ENCODE assay signal across 27 cellular contexts in the genomic region with DNA sequence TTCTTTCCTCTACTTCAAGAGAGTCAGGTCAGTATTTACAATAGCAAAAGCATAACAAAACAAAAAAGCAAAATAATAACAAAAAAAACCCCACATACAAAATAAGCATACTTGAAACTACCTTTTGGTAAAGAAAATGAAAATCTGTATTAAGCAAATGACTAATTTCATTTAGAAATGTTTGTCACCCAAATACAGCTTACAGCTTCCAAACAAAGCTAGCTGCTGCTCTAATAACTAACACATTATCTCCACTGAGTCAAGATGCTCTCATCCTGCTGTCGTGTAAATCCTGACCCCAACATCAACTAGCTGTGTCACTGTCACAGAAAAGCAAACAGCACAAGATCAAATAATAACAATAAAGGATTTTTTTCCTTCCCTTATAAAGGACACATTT. TPM values are rescaled to one million over a fixed set of nuclear protein-coding genes. Genes with fewer than 3 reads are reported as not detected.
A peak's percentile ranks its signal among the peaks of the same experiment; 100 is the strongest.
DNase-seq lines count a peak whose midpoint lies in the region; ATAC-seq, FAIRE-seq and TF ChIP-seq lines count a peak whose summit lies in the region.
"Had no signal": no experiment of that assay in that cellular context is flagged by ENCODE, and none has a peak within 500 bp of the region (broad histone marks: within the 10 kb centered on the region; RNA-seq: fewer than 3 reads in every experiment).

No MANE protein-coding gene starts in this region.

- DNase-seq in AG08395 (ENCODE audit: low spot score): peak; percentile 11
- DNase-seq in PC-3: no peak
- DNase-seq in dorsolateral prefrontal cortex: no peak
- DNase-seq in midbrain (lab: John Stamatoyannopoulos, UW): peak; percentile 18
- no peak for DNase-seq in coronary artery (ENCODE audit: low spot score)
- DNase-seq in activated T-cell treated with anti-CD3 and anti-CD28 coated beads for 4 hours: no peak
- DNase-seq in GM12892 (ENCODE audit: insufficient read length): no peak
- DNase-seq: AML-193; CD4-positive, alpha-beta T cell; Karpas-422; NCI-H1092; NCI-H1417 treated with DMSO at 0.1 percent for 48 hours; NCI-H1694 treated with DMSO at 0.1 percent for 48 hours; NCI-H2081; NCI-H2171; NCI-H524; NCI-H82; NK-92 treated with Interleukin-12 subunit alpha and Interleukin-12 subunit beta, amount 100 ng/mL, for 24 hours; Right ventricle myocardium superior; RPMI8226 had no signal

- POLR2A ChIA-PET in PC-3 (lab: Charles Lee; ENCODE audit: unreplicated experiment): interaction anchor here (0.6 kb wide), 1 partner anchor 11 kb away, joined by 3 read pairs; no protein-coding TSS in a partner anchor

- ATAC-seq in PC-3: no peak
- ATAC-seq in GM18520 (IDR thresholded peaks at IDR 0.05; ENCODE audit: unreplicated experiment): no peak
- ATAC-seq: HCT116, HepG2 had no signal

- TF ChIP-seq POLR2A in GM12892 (IDR thresholded peaks at IDR 0.05; ENCODE audit: low read depth, low read length): no peak

- no peaks in the 10 kb centered on the region for H3K9me2 ChIP-seq in PC-3 (replicated peaks; ENCODE audit: low read length)

- no peaks in the 10 kb centered on the region for H3K9me3 ChIP-seq in PC-3 (ENCODE audit: low read length)
- H3K9me3 ChIP-seq: SJSA1 had no signal

- peak overlapping the region; percentile 33 for H3K9ac ChIP-seq in PC-3 (ENCODE audit: low read length)
- H3K9ac ChIP-seq: BLaER1 treated with 17β-estradiol and CSF1 and Interleukin-3, amounts not matched to agents 10 nM and 100 nM had no signal

- peaks cover 28% of the 10 kb centered on the region for H3K4me1 ChIP-seq in PC-3 (ENCODE audit: insufficient read depth, low read length)
- H3K4me1 ChIP-seq: BLaER1 treated with 17β-estradiol and CSF1 and Interleukin-3, amounts not matched to agents 10 nM and 100 nM; SJSA1 had no signal

- peak overlapping the region; percentile 54 for H3K27ac ChIP-seq in PC-3 (ENCODE audit: low read length)
- peak overlapping the region in 58 of 59 donors; percentile 80 to 99 (median 96) for H3K27ac ChIP-seq in dorsolateral prefrontal cortex
- no peak overlapping the region for H3K27ac ChIP-seq in coronary artery
- H3K27ac ChIP-seq: BLaER1 treated with 17β-estradiol and CSF1 and Interleukin-3, amounts not matched to agents 10 nM and 100 nM; SJSA1 had no signal

- H4K20me1 ChIP-seq in PC-3 (ENCODE audit: low read length): no peaks in the 10 kb centered on the region
- H4K20me1 ChIP-seq: BLaER1 treated with 17β-estradiol and CSF1 and Interleukin-3, amounts not matched to agents 10 nM and 100 nM had no signal

- H3K79me2 ChIP-seq in PC-3 (ENCODE audit: low read length): peaks cover 49% of the 10 kb centered on the region

- no peaks in the 10 kb centered on the region for H3K36me3 ChIP-seq in PC-3 (ENCODE audit: low read depth, low read length)
- H3K36me3 ChIP-seq: BLaER1 treated with 17β-estradiol and CSF1 and Interleukin-3, amounts not matched to agents 10 nM and 100 nM; SJSA1 had no signal

- no peak overlapping the region for H2AFZ ChIP-seq in PC-3 (ENCODE audit: low read length)

- 0 out of 2 replicates have a peak overlapping the region, but pooled peaks have one; percentile 14 for H3K4me2 ChIP-seq in PC-3 (ENCODE audit: low read length)
- H3K4me2 ChIP-seq: BLaER1 treated with 17β-estradiol and CSF1 and Interleukin-3, amounts not matched to agents 10 nM and 100 nM had no signal

- CTCF ChIA-PET in PC-3 (lab: Charles Lee): no interaction called here

- intact Hi-C loops in PC-3 (cut with micrococcal nuclease): no loop called here
- intact Hi-C loops in dorsolateral prefrontal cortex (cut with DNase I): loop anchor here (5.0 to 10.0 kb wide), 2 partner anchors 94 to 236 kb away; no protein-coding TSS in a partner anchor

- H3F3A ChIP-seq in PC-3 (ENCODE audit: low read length, unreplicated experiment): no peaks in the 10 kb centered on the region

- H3K27me3 ChIP-seq in PC-3 (ENCODE audit: low read length) (no peaks in the 10 kb centered on the region), dorsolateral prefrontal cortex (no peaks in the 10 kb centered on the region)
- H3K27me3 ChIP-seq: BLaER1 treated with 17β-estradiol and CSF1 and Interleukin-3, amounts not matched to agents 10 nM and 100 nM had no signal

- no peak overlapping the region for H3K4me3 ChIP-seq in PC-3 (ENCODE audit: low read length)
- peak overlapping the region in 2 of 59 donors; percentile 68 to 81 for H3K4me3 ChIP-seq in dorsolateral prefrontal cortex
- no peak overlapping the region for H3K4me3 ChIP-seq in coronary artery
- H3K4me3 ChIP-seq: BLaER1 treated with 17β-estradiol and CSF1 and Interleukin-3, amounts not matched to agents 10 nM and 100 nM; SJSA1 had no signal

- no peak for TF ChIP-seq CTCF in PC-3 (conservative IDR thresholded peaks at IDR 0.05; ENCODE audit: low read depth, low read length)
- TF ChIP-seq CTCF in dorsolateral prefrontal cortex (IDR thresholded peaks at IDR 0.05 in 54 of 56, conservative IDR thresholded peaks at IDR 0.05 in 2 of 56; ENCODE audit: low read depth in 1 of 56, partially characterized antibody in 56 of 56): no peak
- no peak for TF ChIP-seq CTCF in coronary artery (IDR thresholded peaks at IDR 0.05)

- no TSS peak for BruUV-seq in PC-3 (replicated peaks; lab: Mats Ljungman, UMichigan)

- FAIRE-seq in GM12892 (lab: Jason Lieb, UNC): no peak
- FAIRE-seq: D721Med, G401.6, HepG2 had no signal

RNA-seq across cellular contexts. Expression of a gene that starts 21.7 kb away (rescaled TPM):
- total RNA-seq in PC-3 (2014; rRNA removed) (13.9 and 25.3 TPM in 2 replicates), dorsolateral prefrontal cortex (100 to 1,000 TPM in 67 of 120 experiments, 10 to 100 TPM in 53; 56.8 to 230 (median 104) TPM)
- 0.34 TPM for polyA plus RNA-seq in GM12892 (2012; ENCODE audit: missing spikeins)
- polyA plus RNA-seq: HepG2 had no signal

Comparison
In these comparisons a context has a peak if more than half of its experiments do, and no peak if none do; other contexts are left out.
1. DNase-seq: peak in AG08395 (single experiment) and midbrain (single experiment); none in PC-3 (single experiment), dorsolateral prefrontal cortex (0 of 10), coronary artery (single experiment), activated T-cell treated with anti-CD3 and anti-CD28 coated beads for 4 hours (single experiment) and GM12892 (single experiment).
2. H3K27ac ChIP-seq: peak in PC-3 (single experiment) and dorsolateral prefrontal cortex (58 of 59); none in coronary artery (0 of 2).